1 cellular context compared by ENCODE assay signal in the genomic region with DNA sequence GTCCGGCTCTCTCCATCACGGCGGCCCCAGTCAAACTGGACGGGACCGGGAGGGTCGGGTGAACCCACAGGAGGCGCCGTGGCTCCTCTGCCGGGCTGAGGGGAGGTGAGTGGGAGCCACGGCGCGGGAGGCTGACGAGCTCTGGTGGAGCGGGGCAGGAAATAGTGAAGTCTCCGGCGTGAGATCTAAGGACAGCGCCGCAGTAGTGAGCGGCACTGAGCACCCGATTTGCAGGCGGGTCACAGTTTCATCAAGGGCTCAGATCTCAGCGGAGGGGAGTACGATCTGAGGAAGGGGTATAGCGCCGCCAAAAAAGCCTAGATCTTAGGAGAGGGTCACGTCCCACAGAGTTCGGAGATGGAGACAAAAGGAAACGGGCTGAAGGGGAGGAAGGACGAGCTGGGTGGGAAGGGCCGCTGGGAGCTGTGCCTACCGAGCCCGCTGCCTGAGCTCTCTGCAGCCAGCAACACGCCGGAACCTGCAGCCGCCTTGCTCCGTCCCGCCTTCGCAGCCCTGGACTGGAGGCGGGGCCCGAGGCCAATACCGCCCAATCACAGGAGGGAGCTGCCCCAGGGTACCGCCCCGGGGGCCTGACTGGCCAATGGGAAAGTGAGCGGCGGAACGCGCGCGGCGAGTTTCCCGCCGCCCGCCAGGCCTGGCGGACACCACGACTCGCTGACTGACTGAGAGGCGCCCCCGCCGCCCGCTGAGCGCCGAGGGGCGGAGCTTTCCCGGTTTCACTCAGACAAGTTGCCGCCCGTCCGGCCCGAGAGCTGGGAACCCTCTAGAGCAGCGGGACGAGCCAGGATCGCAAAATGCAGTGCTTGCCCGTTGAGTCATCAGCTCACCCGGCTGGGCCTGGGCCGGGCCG.
A peak's percentile ranks its signal among the peaks of the same experiment; 100 is the strongest.
TF ChIP-seq lines count a peak whose summit lies in the region.

No MANE protein-coding gene starts in this region.

TF ChIP-seq in HepG2, 621 proteins besides CTCF, POLR2A, EP300 and RAD21 (continued from another document and continues in another):
- TF ChIP-seq, protein P1, sequence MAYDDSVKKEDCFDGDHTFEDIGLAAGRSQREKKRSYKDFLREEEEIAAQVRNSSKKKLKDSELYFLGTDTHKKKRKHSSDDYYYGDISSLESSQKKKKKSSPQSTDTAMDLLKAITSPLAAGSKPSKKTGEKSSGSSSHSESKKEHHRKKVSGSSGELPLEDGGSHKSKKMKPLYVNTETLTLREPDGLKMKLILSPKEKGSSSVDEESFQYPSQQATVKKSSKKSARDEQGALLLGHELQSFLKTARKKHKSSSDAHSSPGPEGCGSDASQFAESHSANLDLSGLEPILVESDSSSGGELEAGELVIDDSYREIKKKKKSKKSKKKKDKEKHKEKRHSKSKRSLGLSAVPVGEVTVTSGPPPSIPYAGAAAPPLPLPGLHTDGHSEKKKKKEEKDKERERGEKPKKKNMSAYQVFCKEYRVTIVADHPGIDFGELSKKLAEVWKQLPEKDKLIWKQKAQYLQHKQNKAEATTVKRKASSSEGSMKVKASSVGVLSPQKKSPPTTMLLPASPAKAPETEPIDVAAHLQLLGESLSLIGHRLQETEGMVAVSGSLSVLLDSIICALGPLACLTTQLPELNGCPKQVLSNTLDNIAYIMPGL (CRISPR knock-in tag; IDR thresholded peaks at IDR 0.05; ENCODE audit: borderline replicate concordance in 1 of 2, low read depth in 1 of 2): peak; percentile 44 to 52; a peak in 3 of 4 replicates
- TF ChIP-seq, protein P2, sequence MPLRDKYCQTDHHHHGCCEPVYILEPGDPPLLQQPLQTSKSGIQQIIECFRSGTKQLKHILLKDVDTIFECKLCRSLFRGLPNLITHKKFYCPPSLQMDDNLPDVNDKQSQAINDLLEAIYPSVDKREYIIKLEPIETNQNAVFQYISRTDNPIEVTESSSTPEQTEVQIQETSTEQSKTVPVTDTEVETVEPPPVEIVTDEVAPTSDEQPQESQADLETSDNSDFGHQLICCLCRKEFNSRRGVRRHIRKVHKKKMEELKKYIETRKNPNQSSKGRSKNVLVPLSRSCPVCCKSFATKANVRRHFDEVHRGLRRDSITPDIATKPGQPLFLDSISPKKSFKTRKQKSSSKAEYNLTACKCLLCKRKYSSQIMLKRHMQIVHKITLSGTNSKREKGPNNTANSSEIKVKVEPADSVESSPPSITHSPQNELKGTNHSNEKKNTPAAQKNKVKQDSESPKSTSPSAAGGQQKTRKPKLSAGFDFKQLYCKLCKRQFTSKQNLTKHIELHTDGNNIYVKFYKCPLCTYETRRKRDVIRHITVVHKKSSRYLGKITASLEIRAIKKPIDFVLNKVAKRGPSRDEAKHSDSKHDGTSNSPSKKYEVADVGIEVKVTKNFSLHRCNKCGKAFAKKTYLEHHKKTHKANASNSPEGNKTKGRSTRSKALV (CRISPR knock-in tag; IDR thresholded peaks at IDR 0.05): 0 out of 2 replicates have a peak, but pooled peaks have one; percentile 38
- TF ChIP-seq, protein P3, sequence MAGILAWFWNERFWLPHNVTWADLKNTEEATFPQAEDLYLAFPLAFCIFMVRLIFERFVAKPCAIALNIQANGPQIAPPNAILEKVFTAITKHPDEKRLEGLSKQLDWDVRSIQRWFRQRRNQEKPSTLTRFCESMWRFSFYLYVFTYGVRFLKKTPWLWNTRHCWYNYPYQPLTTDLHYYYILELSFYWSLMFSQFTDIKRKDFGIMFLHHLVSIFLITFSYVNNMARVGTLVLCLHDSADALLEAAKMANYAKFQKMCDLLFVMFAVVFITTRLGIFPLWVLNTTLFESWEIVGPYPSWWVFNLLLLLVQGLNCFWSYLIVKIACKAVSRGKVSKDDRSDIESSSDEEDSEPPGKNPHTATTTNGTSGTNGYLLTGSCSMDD (CRISPR knock-in tag; IDR thresholded peaks at IDR 0.05): no peak
- TF ChIP-seq, protein P4, sequence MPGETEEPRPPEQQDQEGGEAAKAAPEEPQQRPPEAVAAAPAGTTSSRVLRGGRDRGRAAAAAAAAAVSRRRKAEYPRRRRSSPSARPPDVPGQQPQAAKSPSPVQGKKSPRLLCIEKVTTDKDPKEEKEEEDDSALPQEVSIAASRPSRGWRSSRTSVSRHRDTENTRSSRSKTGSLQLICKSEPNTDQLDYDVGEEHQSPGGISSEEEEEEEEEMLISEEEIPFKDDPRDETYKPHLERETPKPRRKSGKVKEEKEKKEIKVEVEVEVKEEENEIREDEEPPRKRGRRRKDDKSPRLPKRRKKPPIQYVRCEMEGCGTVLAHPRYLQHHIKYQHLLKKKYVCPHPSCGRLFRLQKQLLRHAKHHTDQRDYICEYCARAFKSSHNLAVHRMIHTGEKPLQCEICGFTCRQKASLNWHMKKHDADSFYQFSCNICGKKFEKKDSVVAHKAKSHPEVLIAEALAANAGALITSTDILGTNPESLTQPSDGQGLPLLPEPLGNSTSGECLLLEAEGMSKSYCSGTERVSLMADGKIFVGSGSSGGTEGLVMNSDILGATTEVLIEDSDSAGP (CRISPR knock-in tag; IDR thresholded peaks at IDR 0.05; ENCODE audit: borderline replicate concordance): peak; percentile 75; the same call in 1 of the 2 replicates
- TF ChIP-seq MEIS1 (CRISPR knock-in tag; IDR thresholded peaks at IDR 0.05; ENCODE audit: borderline replicate concordance): peak; percentile 81
- TF ChIP-seq CAMTA2 (CRISPR knock-in tag; IDR thresholded peaks at IDR 0.05; ENCODE audit: borderline replicate concordance): no peak
- TF ChIP-seq MEIS2 (CRISPR knock-in tag; IDR thresholded peaks at IDR 0.05): peak; percentile 58
- TF ChIP-seq, protein P5, sequence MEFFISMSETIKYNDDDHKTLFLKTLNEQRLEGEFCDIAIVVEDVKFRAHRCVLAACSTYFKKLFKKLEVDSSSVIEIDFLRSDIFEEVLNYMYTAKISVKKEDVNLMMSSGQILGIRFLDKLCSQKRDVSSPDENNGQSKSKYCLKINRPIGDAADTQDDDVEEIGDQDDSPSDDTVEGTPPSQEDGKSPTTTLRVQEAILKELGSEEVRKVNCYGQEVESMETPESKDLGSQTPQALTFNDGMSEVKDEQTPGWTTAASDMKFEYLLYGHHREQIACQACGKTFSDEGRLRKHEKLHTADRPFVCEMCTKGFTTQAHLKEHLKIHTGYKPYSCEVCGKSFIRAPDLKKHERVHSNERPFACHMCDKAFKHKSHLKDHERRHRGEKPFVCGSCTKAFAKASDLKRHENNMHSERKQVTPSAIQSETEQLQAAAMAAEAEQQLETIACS (CRISPR knock-in tag; IDR thresholded peaks at IDR 0.05): peak; percentile 41; the same call in 1 of the 2 replicates
- TF ChIP-seq ZNF124 (CRISPR knock-in tag; IDR thresholded peaks at IDR 0.05): peak; percentile 25; the same call in 1 of the 2 replicates
- peak; percentile 78; the same call in 1 of the 2 replicates for TF ChIP-seq KDM5B (CRISPR knock-in tag; IDR thresholded peaks at IDR 0.05; ENCODE audit: borderline replicate concordance)
- TF ChIP-seq, protein P6, sequence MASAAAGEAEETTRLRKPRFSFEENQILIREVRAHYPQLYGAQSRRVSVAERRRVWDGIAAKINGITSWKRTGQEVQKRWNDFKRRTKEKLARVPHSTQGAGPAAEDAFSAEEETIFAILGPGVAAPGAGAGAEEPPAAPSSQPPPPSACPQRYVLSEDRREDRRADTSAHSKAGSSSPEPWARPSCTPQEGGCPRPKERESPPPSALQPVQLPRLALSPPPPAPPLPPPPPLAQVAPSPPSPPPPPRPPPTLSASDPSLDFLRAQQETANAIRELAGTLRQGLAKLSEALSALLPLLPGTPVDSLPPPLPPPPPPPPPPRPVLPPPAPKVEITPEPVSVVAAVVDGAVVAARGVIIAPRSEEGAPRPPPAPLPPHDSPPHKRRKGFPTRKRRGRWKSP (CRISPR knock-in tag; IDR thresholded peaks at IDR 0.05): peak; percentile 86
- peak; percentile 69; the same call in 1 of the 2 replicates for TF ChIP-seq KMT2B (CRISPR knock-in tag; IDR thresholded peaks at IDR 0.05)
- TF ChIP-seq ELF1 (CRISPR knock-in tag; IDR thresholded peaks at IDR 0.05): peak; percentile 67
- TF ChIP-seq, protein P7, sequence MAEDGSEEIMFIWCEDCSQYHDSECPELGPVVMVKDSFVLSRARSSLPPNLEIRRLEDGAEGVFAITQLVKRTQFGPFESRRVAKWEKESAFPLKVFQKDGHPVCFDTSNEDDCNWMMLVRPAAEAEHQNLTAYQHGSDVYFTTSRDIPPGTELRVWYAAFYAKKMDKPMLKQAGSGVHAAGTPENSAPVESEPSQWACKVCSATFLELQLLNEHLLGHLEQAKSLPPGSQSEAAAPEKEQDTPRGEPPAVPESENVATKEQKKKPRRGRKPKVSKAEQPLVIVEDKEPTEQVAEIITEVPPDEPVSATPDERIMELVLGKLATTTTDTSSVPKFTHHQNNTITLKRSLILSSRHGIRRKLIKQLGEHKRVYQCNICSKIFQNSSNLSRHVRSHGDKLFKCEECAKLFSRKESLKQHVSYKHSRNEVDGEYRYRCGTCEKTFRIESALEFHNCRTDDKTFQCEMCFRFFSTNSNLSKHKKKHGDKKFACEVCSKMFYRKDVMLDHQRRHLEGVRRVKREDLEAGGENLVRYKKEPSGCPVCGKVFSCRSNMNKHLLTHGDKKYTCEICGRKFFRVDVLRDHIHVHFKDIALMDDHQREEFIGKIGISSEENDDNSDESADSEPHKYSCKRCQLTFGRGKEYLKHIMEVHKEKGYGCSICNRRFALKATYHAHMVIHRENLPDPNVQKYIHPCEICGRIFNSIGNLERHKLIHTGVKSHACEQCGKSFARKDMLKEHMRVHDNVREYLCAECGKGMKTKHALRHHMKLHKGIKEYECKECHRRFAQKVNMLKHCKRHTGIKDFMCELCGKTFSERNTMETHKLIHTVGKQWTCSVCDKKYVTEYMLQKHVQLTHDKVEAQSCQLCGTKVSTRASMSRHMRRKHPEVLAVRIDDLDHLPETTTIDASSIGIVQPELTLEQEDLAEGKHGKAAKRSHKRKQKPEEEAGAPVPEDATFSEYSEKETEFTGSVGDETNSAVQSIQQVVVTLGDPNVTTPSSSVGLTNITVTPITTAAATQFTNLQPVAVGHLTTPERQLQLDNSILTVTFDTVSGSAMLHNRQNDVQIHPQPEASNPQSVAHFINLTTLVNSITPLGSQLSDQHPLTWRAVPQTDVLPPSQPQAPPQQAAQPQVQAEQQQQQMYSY (CRISPR knock-in tag; IDR thresholded peaks at IDR 0.05): 0 out of 2 replicates have a peak, but pooled peaks have one; percentile 39
- no peak for TF ChIP-seq ARNTL (CRISPR knock-in tag; IDR thresholded peaks at IDR 0.05)
- no peak for TF ChIP-seq ZNF136 (CRISPR knock-in tag; IDR thresholded peaks at IDR 0.05; ENCODE audit: low read depth)
- TF ChIP-seq ZNF101 (CRISPR knock-in tag; IDR thresholded peaks at IDR 0.05; ENCODE audit: borderline replicate concordance, low read depth): no peak
- TF ChIP-seq MED8 (CRISPR knock-in tag; IDR thresholded peaks at IDR 0.05; ENCODE audit: insufficient replicate concordance): peak; percentile 52
- TF ChIP-seq SMYD3 (CRISPR knock-in tag; IDR thresholded peaks at IDR 0.05): peak; percentile 60; the same call in 1 of the 2 replicates
- peak; percentile 72; the same call in 1 of the 2 replicates for TF ChIP-seq HOXA5 (CRISPR knock-in tag; IDR thresholded peaks at IDR 0.05)
- TF ChIP-seq FOSL2 (CRISPR knock-in tag; IDR thresholded peaks at IDR 0.05): peak; percentile 78
- peak; percentile 75 for TF ChIP-seq ZNF563 (CRISPR knock-in tag; IDR thresholded peaks at IDR 0.05)
- no peak; the same call in 1 of the 2 replicates for TF ChIP-seq NFKBIZ (CRISPR knock-in tag; IDR thresholded peaks at IDR 0.05)
- no peak for TF ChIP-seq ZNF10 (CRISPR knock-in tag; IDR thresholded peaks at IDR 0.05; ENCODE audit: borderline replicate concordance, low read depth)
- TF ChIP-seq ZNF431 (CRISPR knock-in tag; IDR thresholded peaks at IDR 0.05; ENCODE audit: borderline replicate concordance, low read depth): 0 out of 2 replicates have a peak, but pooled peaks have one; percentile 35
- TF ChIP-seq TARDBP (CRISPR knock-in tag; IDR thresholded peaks at IDR 0.05): peak; percentile 40; the same call in 1 of the 2 replicates
- peak; percentile 52 for TF ChIP-seq ZMYM4 (CRISPR knock-in tag; IDR thresholded peaks at IDR 0.05)
- TF ChIP-seq, protein P8, sequence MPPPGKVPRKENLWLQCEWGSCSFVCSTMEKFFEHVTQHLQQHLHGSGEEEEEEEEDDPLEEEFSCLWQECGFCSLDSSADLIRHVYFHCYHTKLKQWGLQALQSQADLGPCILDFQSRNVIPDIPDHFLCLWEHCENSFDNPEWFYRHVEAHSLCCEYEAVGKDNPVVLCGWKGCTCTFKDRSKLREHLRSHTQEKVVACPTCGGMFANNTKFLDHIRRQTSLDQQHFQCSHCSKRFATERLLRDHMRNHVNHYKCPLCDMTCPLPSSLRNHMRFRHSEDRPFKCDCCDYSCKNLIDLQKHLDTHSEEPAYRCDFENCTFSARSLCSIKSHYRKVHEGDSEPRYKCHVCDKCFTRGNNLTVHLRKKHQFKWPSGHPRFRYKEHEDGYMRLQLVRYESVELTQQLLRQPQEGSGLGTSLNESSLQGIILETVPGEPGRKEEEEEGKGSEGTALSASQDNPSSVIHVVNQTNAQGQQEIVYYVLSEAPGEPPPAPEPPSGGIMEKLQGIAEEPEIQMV (CRISPR knock-in tag; IDR thresholded peaks at IDR 0.05; ENCODE audit: low read depth): no peak
- 0 out of 2 replicates have a peak, but pooled peaks have one; percentile 3 for TF ChIP-seq RARA (CRISPR knock-in tag; IDR thresholded peaks at IDR 0.05)
- TF ChIP-seq JARID2 (CRISPR knock-in tag; IDR thresholded peaks at IDR 0.05; ENCODE audit: insufficient replicate concordance): no peak
- TF ChIP-seq SATB2 (CRISPR knock-in tag; IDR thresholded peaks at IDR 0.05): peak; percentile 52; the same call in 1 of the 2 replicates
